20 cellular contexts compared by ENCODE assay signal in genomic region chr9:123373941-123374340, GRCh38. TPM values are rescaled to one million over a fixed set of nuclear protein-coding genes. Genes with fewer than 3 reads are reported as not detected.
DNase-seq lines count a peak whose midpoint lies in the region; ATAC-seq, FAIRE-seq and TF ChIP-seq lines count a peak whose summit lies in the region.
"Had no signal": no experiment of that assay in that cellular context is flagged by ENCODE, and none has a peak within 500 bp of the region (broad histone marks: within the 10 kb centered on the region; RNA-seq: fewer than 3 reads in every experiment).

No MANE protein-coding gene starts in this region.

- no peak overlapping the region for H3K27ac ChIP-seq in GM23338 (ENCODE audit: low read depth)
- no peak overlapping the region for H3K27ac ChIP-seq in endothelial cell of umbilical vein (ENCODE audit: insufficient read depth, low read depth, low read length)
- no peak overlapping the region for H3K27ac ChIP-seq in neural progenitor cell
- no peak overlapping the region for H3K27ac ChIP-seq in prostate gland
- H3K27ac ChIP-seq: Peyer's patch had no signal

- DNase-seq in GM23338 (ENCODE audit: low spot score) (peak; percentile 69), endothelial cell of umbilical vein (ENCODE audit: low read depth, low spot score) (no peak), neural progenitor cell (ENCODE audit: low spot score) (peak; percentile 95), NCI-H446 treated with DMSO at 0.1 percent for 48 hours (lab: John Stamatoyannopoulos, UW) (no peak), prostate gland (ENCODE audit: low spot score) (no peak), NCI-H2227 (lab: John Stamatoyannopoulos, UW; ENCODE audit: unreplicated experiment) (no peak), NCI-H146 (lab: John Stamatoyannopoulos, UW) (no peak)
- DNase-seq: EL; GOT3; NCI-H2171; Peyer's patch; stimulated activated naive CD4-positive, alpha-beta T cell treated with Interleukin-2 at 50 U/mL for 16 hours had no signal

- no peaks in the 10 kb centered on the region for H3K9me2 ChIP-seq in GM23338 (ENCODE audit: insufficient read depth)

- H3K9ac ChIP-seq in endothelial cell of umbilical vein (replicated peaks; ENCODE audit: extremely low read depth, insufficient read depth, low read length), result no peak overlapping the region
- no peak overlapping the region for H3K9ac ChIP-seq in neural progenitor cell

- peaks cover 49% of the 10 kb centered on the region for H3K27me3 Mint-ChIP-seq in GM23338 (ENCODE audit: insufficient read depth, low read depth, poor library complexity)
- peaks cover 19% of the 10 kb centered on the region for H3K27me3 Mint-ChIP-seq in neural progenitor cell (ENCODE audit: insufficient read depth, low read depth)

- H3K27me3 ChIP-seq in GM23338 (ENCODE audit: insufficient read depth) (peaks cover 31% of the 10 kb centered on the region), endothelial cell of umbilical vein (ENCODE audit: control insufficient read depth in 2 of 2, insufficient read depth in 2 of 2, low read length in 2 of 2) (peaks cover 26 to 32% of the 10 kb centered on the region in 2 experiments), neural progenitor cell (peaks cover 13% of the 10 kb centered on the region), prostate gland (replicated peaks; ENCODE audit: insufficient read depth) (peaks cover 19% of the 10 kb centered on the region)

- no peaks in the 10 kb centered on the region for H3K36me3 ChIP-seq in GM23338 (ENCODE audit: insufficient read depth)
- H3K36me3 ChIP-seq in endothelial cell of umbilical vein (ENCODE audit: control insufficient read depth in 2 of 2, extremely low read depth in 1 of 2, insufficient read depth in 2 of 2, low read length in 2 of 2), result no peaks in the 10 kb centered on the region
- no peaks in the 10 kb centered on the region for H3K36me3 ChIP-seq in neural progenitor cell
- no peaks in the 10 kb centered on the region for H3K36me3 ChIP-seq in prostate gland
- H3K36me3 ChIP-seq: Peyer's patch had no signal

- BruUV-seq in endothelial cell of umbilical vein (replicated peaks; lab: Mats Ljungman, UMichigan), result no TSS peak

- H3K9me1 ChIP-seq in endothelial cell of umbilical vein (replicated peaks; ENCODE audit: control insufficient read depth, extremely low read depth, insufficient read depth, low read length), result no peaks in the 10 kb centered on the region

- no peaks in the 10 kb centered on the region for H3K9me3 ChIP-seq in endothelial cell of umbilical vein (replicated peaks; ENCODE audit: control insufficient read depth, insufficient read depth, low read length)
- H3K9me3 ChIP-seq in neural progenitor cell (ENCODE audit: low read depth), result no peaks in the 10 kb centered on the region
- no peaks in the 10 kb centered on the region for H3K9me3 ChIP-seq in prostate gland
- H3K9me3 ChIP-seq: Peyer's patch had no signal

- peak overlapping the region; percentile 58; the same call in 2 of the 3 replicates for H3K4me3 Mint-ChIP-seq in GM23338
- H3K4me3 Mint-ChIP-seq in neural progenitor cell, result peak overlapping the region; percentile 53
- H3K4me3 Mint-ChIP-seq: activated naive CD4-positive, alpha-beta T cell treated with anti-CD3 and anti-CD28 coated beads, Interleukin-2, amount 50 U/mL, for 24 hours; T-helper 2 cell treated with Interferon-gamma antibody and Interleukin-4, amounts not matched to agents 5 μg/mL and 100 μg/mL, for 36 hours had no signal

- H3K27ac Mint-ChIP-seq in GM23338 (no peak overlapping the region), neural progenitor cell (peak overlapping the region; percentile 89)
- H3K27ac Mint-ChIP-seq: activated naive CD4-positive, alpha-beta T cell treated with anti-CD3 and anti-CD28 coated beads, Interleukin-2, amount 50 U/mL, for 24 hours; T-helper 2 cell treated with Interferon-gamma antibody and Interleukin-4, amounts not matched to agents 5 μg/mL and 100 μg/mL, for 36 hours had no signal

- ATAC-seq in GM23338 (peak; percentile 64), SK-N-SH treated with all-trans-retinoic acid at 6 μM for 48 hours (no peak; the same call in 2 of the 3 replicates)

- H3K9me3 Mint-ChIP-seq in GM23338, result no peaks in the 10 kb centered on the region
- H3K9me3 Mint-ChIP-seq in neural progenitor cell, result no peaks in the 10 kb centered on the region
- H3K9me3 Mint-ChIP-seq: activated naive CD4-positive, alpha-beta T cell treated with anti-CD3 and anti-CD28 coated beads, Interleukin-2, amount 50 U/mL, for 24 hours; T-helper 2 cell treated with Interferon-gamma antibody and Interleukin-4, amounts not matched to agents 5 μg/mL and 100 μg/mL, for 36 hours had no signal

- no peaks in the 10 kb centered on the region; the same call in 1 of the 2 replicates for H3F3A ChIP-seq in GM23338 (replicated peaks; ENCODE audit: low read depth)
- peaks cover 21% of the 10 kb centered on the region for H3F3A ChIP-seq in neural progenitor cell (ENCODE audit: low read depth)

- H4K20me1 ChIP-seq in GM23338 (replicated peaks; ENCODE audit: insufficient read depth), result no peaks in the 10 kb centered on the region
- H4K20me1 ChIP-seq in endothelial cell of umbilical vein (replicated peaks; ENCODE audit: control insufficient read depth, extremely low read depth, insufficient read depth, low read length), result no peaks in the 10 kb centered on the region
- peaks cover 49% of the 10 kb centered on the region for H4K20me1 ChIP-seq in neural progenitor cell (ENCODE audit: low read depth)

- intact Hi-C loops in endothelial cell of umbilical vein (cut with micrococcal nuclease), result no loop called here
- intact Hi-C loops in prostate gland (cut with DNase I), result no loop called here

- H3K36me3 Mint-ChIP-seq in GM23338 (ENCODE audit: low read depth) (no peaks in the 10 kb centered on the region), neural progenitor cell (peaks cover 25% of the 10 kb centered on the region)
- H3K36me3 Mint-ChIP-seq: activated naive CD4-positive, alpha-beta T cell treated with anti-CD3 and anti-CD28 coated beads, Interleukin-2, amount 50 U/mL, for 24 hours had no signal

- H3K4me3 ChIP-seq in GM23338 (peak overlapping the region; percentile 51), endothelial cell of umbilical vein (replicated peaks in 1 of 3; ENCODE audit: insufficient read depth in 1 of 3, low read depth in 1 of 3, low read length in 3 of 3) (no peak overlapping the region), neural progenitor cell (no peak overlapping the region), prostate gland (no peak overlapping the region)
- H3K4me3 ChIP-seq: Peyer's patch had no signal

- dilution Hi-C loops in endothelial cell of umbilical vein (cut with MboI; ENCODE audit: extremely low pct_ligation_motif_present, low sequenced_read_pairs), result no loop called here

- 8% methylated on average over 10 of the region's 10 CpGs for WGBS in prostate gland

- POLR2A ChIA-PET in endothelial cell of umbilical vein (lab: Charles Lee), result no interaction called here

- H3K79me2 ChIP-seq in GM23338 (replicated peaks; ENCODE audit: insufficient read depth) (no peaks in the 10 kb centered on the region), endothelial cell of umbilical vein (ENCODE audit: control insufficient read depth, insufficient read depth, low read length) (no peaks in the 10 kb centered on the region), neural progenitor cell (ENCODE audit: low read depth) (no peaks in the 10 kb centered on the region)

- no peak for FAIRE-seq in endothelial cell of umbilical vein (lab: Jason Lieb, UNC)
- FAIRE-seq: colon, GM19239 had no signal

- peaks cover 5% of the 10 kb centered on the region; the same call in 1 of the 2 replicates for H3K4me1 ChIP-seq in GM23338 (ENCODE audit: insufficient read depth)
- no peaks in the 10 kb centered on the region for H3K4me1 ChIP-seq in endothelial cell of umbilical vein (ENCODE audit: control insufficient read depth, extremely low read depth, insufficient read depth, low read length)
- H3K4me1 ChIP-seq in neural progenitor cell, result peaks cover 24% of the 10 kb centered on the region
- H3K4me1 ChIP-seq in prostate gland (replicated peaks), result no peaks in the 10 kb centered on the region

- CTCF ChIA-PET in endothelial cell of umbilical vein (lab: Charles Lee), result interaction anchor here (1.2 to 1.4 kb wide), 2 partner anchors 11 to 19 kb away, joined by 3 to 4 read pairs; no protein-coding TSS in a partner anchor

- peak overlapping the region; percentile 78; the same call in 1 of the 2 replicates for H2AFZ ChIP-seq in GM23338
- H2AFZ ChIP-seq in endothelial cell of umbilical vein (ENCODE audit: low read depth, low read length), result no peak overlapping the region
- no peak overlapping the region for H2AFZ ChIP-seq in neural progenitor cell (replicated peaks)

- TF ChIP-seq POLR2A in endothelial cell of umbilical vein (IDR thresholded peaks at IDR 0.05; ENCODE audit: low read depth, low read length), result no peak
- no peak for TF ChIP-seq POLR2A in prostate gland (IDR thresholded peaks at IDR 0.05)

- H3K4me2 ChIP-seq in GM23338, result peak overlapping the region; percentile 80
- no peak overlapping the region for H3K4me2 ChIP-seq in endothelial cell of umbilical vein (ENCODE audit: insufficient read depth, low read length)
- H3K4me2 ChIP-seq in neural progenitor cell, result peak overlapping the region; percentile 63

- H3K4me1 Mint-ChIP-seq in GM23338, result peaks cover 21% of the 10 kb centered on the region
- H3K4me1 Mint-ChIP-seq in neural progenitor cell, result peaks cover 48% of the 10 kb centered on the region

- TF ChIP-seq CTCF in GM23338 (conservative IDR thresholded peaks at IDR 0.05; ENCODE audit: low read depth in 2 of 2) (no peak), endothelial cell of umbilical vein (IDR thresholded peaks at IDR 0.05; ENCODE audit: extremely low read depth in 1 of 2, insufficient read depth in 1 of 2, low read depth in 1 of 2, low read length in 2 of 2) (no peak), neural progenitor cell (IDR thresholded peaks at IDR 0.05) (no peak), prostate gland (IDR thresholded peaks at IDR 0.05) (no peak)

TF ChIP-seq in GM23338, 12 proteins besides CTCF, POLR2A, EP300 and RAD21 (continues in another document):
- TF ChIP-seq NANOG (IDR thresholded peaks at IDR 0.05; ENCODE audit: borderline replicate concordance), result no peak

TF ChIP-seq in SK-N-SH treated with all-trans-retinoic acid at 6 μM for 48 hours, 23 proteins besides CTCF, POLR2A, EP300 and RAD21 (continues in another document):
- no peak for TF ChIP-seq ZFP3 (CRISPR knock-in tag; IDR thresholded peaks at IDR 0.05)

RNA-seq across cellular contexts. Expression of gene CRB2, which starts 17.9 kb away (rescaled TPM):
- 9.8 and 10.2 TPM in 2 replicates for total RNA-seq in GM23338 (2014; rRNA removed; shearing (Covaris generic))
- 0.34 and 0.50 TPM in 2 replicates for polyA plus RNA-seq in GM23338 (2016; fragmentation: Nextera tagmentation; extraction: Ambion mirVana)
- total RNA-seq in endothelial cell of umbilical vein, result not detected in 2 replicates
- polyA plus RNA-seq in endothelial cell of umbilical vein, result not detected in 2 replicates
- not detected in 2 replicates for polyA plus RNA-seq in endothelial cell of umbilical vein (2011; cell fraction: cytosol; rRNA removed)
- polyA plus RNA-seq in endothelial cell of umbilical vein (2011; cell fraction: nucleus; rRNA removed), result not detected in 2 replicates
- not detected in 2 replicates for polyA plus RNA-seq in endothelial cell of umbilical vein (2012)
- polyA minus RNA-seq in endothelial cell of umbilical vein, result not detected in 2 replicates
- not detected for polyA minus RNA-seq in endothelial cell of umbilical vein (2011; cell fraction: cytosol; rRNA and poly(A)+ RNA removed)
- not detected in 2 replicates for polyA minus RNA-seq in endothelial cell of umbilical vein (2011; cell fraction: nucleus; rRNA and poly(A)+ RNA removed)
- total RNA-seq in neural progenitor cell (ENCODE audit: low replicate concordance), result 18.5 and 70.7 TPM in 2 replicates
- total RNA-seq in prostate gland, result 1 to 10 TPM in 1 of 2 donors, not detected in 1; 1.7 TPM
- total RNA-seq: activated CD8-positive, alpha-beta memory T cell treated with anti-CD3 and anti-CD28 coated beads for 36 hours; MCF 10A had no signal
- polyA plus RNA-seq: BJ had no signal

Comparison
In these comparisons a context has a peak if more than half of its experiments do, and no peak if none do; other contexts are left out.
1. DNase-seq: peak in GM23338 (single experiment) and neural progenitor cell (single experiment); none in endothelial cell of umbilical vein (single experiment), NCI-H446 treated with DMSO at 0.1 percent for 48 hours (single experiment), prostate gland (single experiment), NCI-H2227 (single experiment) and NCI-H146 (single experiment).